ENCODE assay signal across 9 cellular contexts in the genomic region with DNA sequence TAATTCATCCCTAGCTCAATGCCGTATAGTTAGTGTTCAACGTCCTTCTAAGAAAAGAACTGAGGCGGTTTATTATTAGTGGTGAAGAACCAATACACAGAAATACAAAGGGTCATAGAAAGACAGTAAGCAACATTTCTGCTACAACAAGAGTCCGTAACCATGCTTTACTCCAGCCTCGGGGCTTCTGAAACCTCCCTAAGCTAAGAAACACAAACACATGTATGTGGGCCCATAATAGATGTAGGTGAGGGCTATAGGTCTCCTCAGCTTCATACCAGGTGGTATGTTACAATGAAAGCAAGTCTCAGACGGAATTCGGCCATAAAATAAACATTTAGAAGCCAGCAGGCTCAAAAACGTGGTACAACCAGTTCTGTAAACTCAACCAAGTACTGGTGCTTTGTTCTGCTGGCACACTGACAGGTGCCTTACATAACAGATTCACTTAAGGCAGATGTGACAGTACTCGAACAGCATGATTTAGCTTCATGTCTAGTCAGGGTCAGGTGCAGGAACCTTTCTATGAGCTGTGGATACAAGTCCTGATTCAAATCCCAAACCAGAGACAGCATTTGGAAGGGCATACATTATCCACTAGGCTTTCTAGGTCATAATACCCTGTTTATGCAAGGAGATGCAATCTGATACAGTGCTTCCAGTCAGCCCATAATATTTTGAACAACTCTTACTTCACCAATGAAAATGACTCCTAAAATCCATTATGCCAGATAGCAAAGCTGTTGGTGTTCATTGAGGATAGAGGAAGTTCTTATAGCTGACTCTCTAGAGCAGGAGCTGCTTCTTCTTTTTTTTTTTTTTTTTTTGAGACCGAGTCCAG.
DNase-seq lines count a peak whose midpoint lies in the region; ATAC-seq and TF ChIP-seq lines count a peak whose summit lies in the region.
"Had no signal": no experiment of that assay in that cellular context is flagged by ENCODE, and none has a peak within 500 bp of the region (broad histone marks: within the 10 kb centered on the region; RNA-seq: fewer than 3 reads in every experiment).

No MANE protein-coding gene starts in this region.

- no peak overlapping the region for H3K4me3 Mint-ChIP-seq in naive thymus-derived CD4-positive, alpha-beta T cell
- H3K4me3 Mint-ChIP-seq: CD4-positive, alpha-beta T cell had no signal

- H3K4me3 ChIP-seq in colonic mucosa = no peak overlapping the region
- no peak overlapping the region for H3K4me3 ChIP-seq in naive thymus-derived CD4-positive, alpha-beta T cell (ENCODE audit: low read length)
- H3K4me3 ChIP-seq in uterus = no peak overlapping the region

- H3K4me1 Mint-ChIP-seq in naive thymus-derived CD4-positive, alpha-beta T cell = peaks cover 14 to 38% (median 20%) of the 10 kb centered on the region in 7 donors

- TF ChIP-seq CTCF in colonic mucosa (IDR thresholded peaks at IDR 0.05) (no peak), uterus (IDR thresholded peaks at IDR 0.05) (no peak)

- H3K27me3 Mint-ChIP-seq in naive thymus-derived CD4-positive, alpha-beta T cell = no peaks in the 10 kb centered on the region
- H3K27me3 Mint-ChIP-seq: CD4-positive, alpha-beta T cell had no signal

- H3K9me3 Mint-ChIP-seq in naive thymus-derived CD4-positive, alpha-beta T cell = peaks cover 0 to 4% (median 0%) of the 10 kb centered on the region in 11 donors
- H3K9me3 Mint-ChIP-seq: CD4-positive, alpha-beta T cell had no signal

- no peak overlapping the region for H3K27ac Mint-ChIP-seq in naive thymus-derived CD4-positive, alpha-beta T cell
- H3K27ac Mint-ChIP-seq: CD4-positive, alpha-beta T cell had no signal

- DNase-seq in CD1c-positive myeloid dendritic cell (ENCODE audit: extremely low spot score) (peak; percentile 77), NCI-H510A (lab: John Stamatoyannopoulos, UW) (peak; percentile 82), colonic mucosa (peak; percentile 57), AG08396 (ENCODE audit: low spot score) (no peak), T1000 (lab: John Stamatoyannopoulos, UW) (no peak), uterus (no peak)
- no peak for DNase-seq in naive thymus-derived CD4-positive, alpha-beta T cell
- DNase-seq: CD4-positive, alpha-beta T cell had no signal

- ATAC-seq in naive thymus-derived CD4-positive, alpha-beta T cell = peak; percentile 58
- ATAC-seq in GM19467 (IDR thresholded peaks at IDR 0.05; ENCODE audit: unreplicated experiment) = no peak

- no peaks in the 10 kb centered on the region for H3K9me3 ChIP-seq in colonic mucosa
- no peaks in the 10 kb centered on the region for H3K9me3 ChIP-seq in naive thymus-derived CD4-positive, alpha-beta T cell (ENCODE audit: control insufficient read depth in 2 of 3, low read length in 3 of 3)
- no peaks in the 10 kb centered on the region for H3K9me3 ChIP-seq in uterus

- H3K27ac ChIP-seq in colonic mucosa (peak overlapping the region; percentile 18), uterus (no peak overlapping the region)
- H3K27ac ChIP-seq in naive thymus-derived CD4-positive, alpha-beta T cell (ENCODE audit: low read depth, low read length) = no peak overlapping the region

- no peak for TF ChIP-seq POLR2A in uterus (IDR thresholded peaks at IDR 0.05)

- POLR2A ChIA-PET in naive thymus-derived CD4-positive, alpha-beta T cell (lab: Charles Lee) = no interaction called here

- intact Hi-C loops in colonic mucosa (cut with DNase I) (no loop called here), uterus (cut with DNase I; ENCODE audit: low total_unique reads) (no loop called here)
- intact Hi-C loops in naive thymus-derived CD4-positive, alpha-beta T cell (cut with micrococcal nuclease) = no loop called here

- H3K36me3 ChIP-seq in colonic mucosa (no peaks in the 10 kb centered on the region), uterus (no peaks in the 10 kb centered on the region)
- no peaks in the 10 kb centered on the region for H3K36me3 ChIP-seq in naive thymus-derived CD4-positive, alpha-beta T cell (ENCODE audit: control insufficient read depth in 2 of 3, insufficient read depth in 3 of 3, low read length in 3 of 3)

- H3K9ac ChIP-seq in colonic mucosa (ENCODE audit: low read depth in 2 of 2, low read length in 2 of 2) = peak overlapping the region in 1 of 2 donors; percentile 35

- H3K36me3 Mint-ChIP-seq in naive thymus-derived CD4-positive, alpha-beta T cell = peaks cover 0 to 9% (median 0%) of the 10 kb centered on the region in 5 donors

- H3K4me1 ChIP-seq in colonic mucosa (no peaks in the 10 kb centered on the region), uterus (no peaks in the 10 kb centered on the region)
- peaks cover 0 to 7% of the 10 kb centered on the region in 2 donors for H3K4me1 ChIP-seq in naive thymus-derived CD4-positive, alpha-beta T cell (ENCODE audit: control insufficient read depth in 2 of 2, insufficient read depth in 2 of 2, low read length in 2 of 2)

- CTCF ChIA-PET in naive thymus-derived CD4-positive, alpha-beta T cell (lab: Charles Lee) = interaction anchor here (0.6 to 1.0 kb wide), 2 partner anchors 67 to 216 kb away, joined by 3 to 4 read pairs; no protein-coding TSS in a partner anchor

- no peaks in the 10 kb centered on the region for H3K27me3 ChIP-seq in colonic mucosa
- no peaks in the 10 kb centered on the region for H3K27me3 ChIP-seq in naive thymus-derived CD4-positive, alpha-beta T cell (ENCODE audit: control insufficient read depth in 2 of 2, insufficient read depth in 2 of 2, low read length in 2 of 2)
- H3K27me3 ChIP-seq in uterus = no peaks in the 10 kb centered on the region

Comparison
In these comparisons a context has a peak if more than half of its experiments do, and no peak if none do; other contexts are left out.
1. DNase-seq: peak in CD1c-positive myeloid dendritic cell (single experiment), NCI-H510A (single experiment) and colonic mucosa (single experiment); none in naive thymus-derived CD4-positive, alpha-beta T cell (0 of 9), AG08396 (single experiment), T1000 (single experiment) and uterus (0 of 2).